ENCODE assay signal across 11 cellular contexts in genomic region chr15:43268111-43269105, GRCh38. TPM values are rescaled to one million over a fixed set of nuclear protein-coding genes. Genes with fewer than 3 reads are reported as not detected.
A peak's percentile ranks its signal among the peaks of the same experiment; 100 is the strongest.
DNase-seq lines count a peak whose midpoint lies in the region; ATAC-seq, FAIRE-seq and TF ChIP-seq lines count a peak whose summit lies in the region.
"Had no signal": no experiment of that assay in that cellular context is flagged by ENCODE, and none has a peak within 500 bp of the region (broad histone marks: within the 10 kb centered on the region; RNA-seq: fewer than 3 reads in every experiment).

No MANE protein-coding gene starts in this region.

- BruUV-seq in K562 (replicated peaks; lab: Mats Ljungman, UMichigan) = no TSS peak

- H3K36me3 ChIP-seq in K562 (ENCODE audit: control insufficient read depth, insufficient read depth, low read length) = no peaks in the 10 kb centered on the region
- no peaks in the 10 kb centered on the region for H3K36me3 ChIP-seq in neutrophil
- no peaks in the 10 kb centered on the region for H3K36me3 ChIP-seq in CD4-positive, alpha-beta memory T cell (ENCODE audit: insufficient read depth, low read length)
- H3K36me3 ChIP-seq: ascending aorta had no signal

- H3K27me3 Mint-ChIP-seq in CD4-positive, alpha-beta memory T cell = peaks cover 12 to 20% of the 10 kb centered on the region in 2 donors
- H3K27me3 Mint-ChIP-seq: memory B cell had no signal

- peak; percentile 73 to 89 for TF ChIP-seq RAD21 in K562 (CRISPR knock-in tag; conservative IDR thresholded peaks at IDR 0.05 in 1 of 2, IDR thresholded peaks at IDR 0.05 in 1 of 2)

- DNase-seq in activated CD4-positive, alpha-beta T cell treated with anti-CD3 and anti-CD28 coated beads for 1 hour = peak; percentile 4
- DNase-seq in activated CD4-positive, alpha-beta T cell treated with anti-CD3 and anti-CD28 coated beads, Interleukin-2, amount 50 U/mL, for 1 hour = no peak
- DNase-seq in KBM-7 = peak; percentile 69
- peak in 2 of 4 experiments; percentile 49 to 64 for DNase-seq in K562 (ENCODE audit: extremely low read depth in 1 of 4, low spot score in 3 of 4)
- no peak for DNase-seq in CD4-positive, alpha-beta memory T cell

- H3K4me1 ChIP-seq in K562 (replicated peaks in 1 of 2; ENCODE audit: control insufficient read depth in 2 of 2, insufficient read depth in 2 of 2, low read length in 2 of 2) (peaks cover 0 to 7% of the 10 kb centered on the region in 2 experiments; a peak in 1 of 5 replicates), neutrophil (ENCODE audit: control insufficient read depth in 1 of 2, insufficient read depth in 1 of 2, low read depth in 1 of 2, low read length in 1 of 2) (peaks cover 57 to 69% of the 10 kb centered on the region in 2 experiments)
- H3K4me1 ChIP-seq in CD4-positive, alpha-beta memory T cell (ENCODE audit: insufficient read depth, low read length) = peaks cover 7% of the 10 kb centered on the region
- H3K4me1 ChIP-seq: ascending aorta, SJCRH30 had no signal

- H3K4me3 Mint-ChIP-seq in CD4-positive, alpha-beta memory T cell = no peak overlapping the region
- H3K4me3 Mint-ChIP-seq: memory B cell had no signal

- peaks cover 3 to 16% (median 7%) of the 10 kb centered on the region in 4 donors for H3K4me1 Mint-ChIP-seq in CD4-positive, alpha-beta memory T cell

- peak overlapping the region in 1 of 7 donors; percentile 6 for H3K27ac Mint-ChIP-seq in CD4-positive, alpha-beta memory T cell
- H3K27ac Mint-ChIP-seq: memory B cell had no signal

- TF ChIP-seq POLR2A in K562 (conservative IDR thresholded peaks at IDR 0.05) = no peak

- H3K79me2 ChIP-seq in K562 (ENCODE audit: control insufficient read depth, insufficient read depth, low read length) = no peaks in the 10 kb centered on the region

- peak; percentile 83 for FAIRE-seq in K562 (lab: Jason Lieb, UNC)

- peak overlapping the region in 1 of 2 experiments; percentile 14; a peak in 1 of 4 replicates for H3K9ac ChIP-seq in K562 (ENCODE audit: insufficient read depth in 1 of 2, low read depth in 2 of 2, low read length in 2 of 2)

- peaks cover 13 to 32% of the 10 kb centered on the region in 2 experiments; a peak in 4 of 5 replicates for H3K27me3 ChIP-seq in K562 (ENCODE audit: control insufficient read depth in 2 of 2, insufficient read depth in 2 of 2, low read length in 2 of 2)
- no peaks in the 10 kb centered on the region for H3K27me3 ChIP-seq in neutrophil
- H3K27me3 ChIP-seq in CD4-positive, alpha-beta memory T cell (ENCODE audit: insufficient read depth, low read length) = no peaks in the 10 kb centered on the region
- H3K27me3 ChIP-seq: ascending aorta, SJCRH30 had no signal

- no peak overlapping the region for H3K4me3 ChIP-seq in K562
- H3K4me3 ChIP-seq in neutrophil (ENCODE audit: low read depth in 1 of 2, low read length in 1 of 2) = peak overlapping the region in 1 of 2 experiments; percentile 13
- H3K4me3 ChIP-seq in CD4-positive, alpha-beta memory T cell (ENCODE audit: low read length in 2 of 2) = no peak overlapping the region
- H3K4me3 ChIP-seq: ascending aorta, SJCRH30 had no signal

- no peak for TF ChIP-seq EP300 in K562 (IDR thresholded peaks at IDR 0.05; ENCODE audit: low read length)

- H3K9me1 ChIP-seq in K562 (ENCODE audit: control insufficient read depth, insufficient read depth, low read length) = no peaks in the 10 kb centered on the region

- intact Hi-C loops in K562 (cut with micrococcal nuclease) = loop anchor here (1.0 to 2.0 kb wide), 2 partner anchors 43 to 60 kb away; no protein-coding TSS in a partner anchor
- intact Hi-C loops in CD4-positive, alpha-beta memory T cell (cut with micrococcal nuclease) = no loop called here

- in situ Hi-C loops in KBM-7 (cut with MboI; ENCODE audit: low pct_unique_long_range_greater_than_20kb, low sequenced_read_pairs) = no loop called here
- in situ Hi-C loops in K562 (cut with MboI) = no loop called here

- H3K36me3 Mint-ChIP-seq in CD4-positive, alpha-beta memory T cell = no peaks in the 10 kb centered on the region

- CTCF ChIA-PET in K562 (lab: Yijun Ruan, JAX; ENCODE audit: low intra/inter-chr PET ratio) = interaction anchor here (0.8 to 2.2 kb wide), 4 partner anchors 43 to 564 kb away, joined by 3 to 10 read pairs (median 4); no protein-coding TSS in a partner anchor
- CTCF ChIA-PET in CD4-positive, alpha-beta memory T cell (lab: Charles Lee; ENCODE audit: partially characterized antibody) = interaction anchor here (1.9 to 3.3 kb wide), 2 partner anchors 18 to 43 kb away, joined by 7 to 17 read pairs; no protein-coding TSS in a partner anchor

- no peaks in the 10 kb centered on the region for H4K20me1 ChIP-seq in K562 (replicated peaks; ENCODE audit: control insufficient read depth, insufficient read depth, low read length)

- H3K9me3 ChIP-seq in K562 (replicated peaks; ENCODE audit: control insufficient read depth, insufficient read depth, low read depth, low read length) = no peaks in the 10 kb centered on the region
- H3K9me3 ChIP-seq in neutrophil = no peaks in the 10 kb centered on the region
- no peaks in the 10 kb centered on the region for H3K9me3 ChIP-seq in CD4-positive, alpha-beta memory T cell (ENCODE audit: control insufficient read depth in 1 of 2, low read length in 2 of 2)
- H3K9me3 ChIP-seq: ascending aorta had no signal

- POLR2A ChIA-PET in K562 (lab: Yijun Ruan, JAX) = interaction anchor here (0.6 to 1.1 kb wide), 5 partner anchors 8 to 56 kb away, joined by 3 to 4 read pairs (median 3); no protein-coding TSS in a partner anchor
- POLR2A ChIA-PET in CD4-positive, alpha-beta memory T cell (lab: Charles Lee; ENCODE audit: partially characterized antibody) = no interaction called here

- TF ChIP-seq CTCF in K562 (IDR thresholded peaks at IDR 0.05 in 2 of 3, conservative IDR thresholded peaks at IDR 0.05 in 1 of 3; ENCODE audit: insufficient read depth in 2 of 3, low read depth in 1 of 3, low read length in 3 of 3) (peak; percentile 71 to 78 (median 75)), neutrophil (IDR thresholded peaks at IDR 0.05) (no peak)

- 11% methylated on average over 11 of the region's 11 CpGs for WGBS in K562 (ENCODE audit: insufficient coverage, low coverage, missing lambda C conversion rate)

- no peak overlapping the region for H3K4me2 ChIP-seq in K562 (ENCODE audit: insufficient read depth, low read length)

- peaks cover 0 to 6% (median 3%) of the 10 kb centered on the region in 8 donors for H3K9me3 Mint-ChIP-seq in CD4-positive, alpha-beta memory T cell

- H2AFZ ChIP-seq in K562 (ENCODE audit: low read depth, low read length) = no peak overlapping the region

- ATAC-seq in K562 (peak; percentile 93), GM21619 (IDR thresholded peaks at IDR 0.05; ENCODE audit: unreplicated experiment) (no peak), HG03565 (IDR thresholded peaks at IDR 0.05; ENCODE audit: unreplicated experiment) (no peak)

- no peak overlapping the region for H3K27ac ChIP-seq in K562 (ENCODE audit: extremely low read depth, low read depth, low read length)
- H3K27ac ChIP-seq in neutrophil = peak overlapping the region; percentile 95
- H3K27ac ChIP-seq in CD4-positive, alpha-beta memory T cell (ENCODE audit: low read depth, low read length) = no peak overlapping the region
- H3K27ac ChIP-seq: ascending aorta, SJCRH30 had no signal

RNA-seq across cellular contexts. Expression of gene TGM5, which starts 1.7 kb away (rescaled TPM):
- total RNA-seq in K562 (2011; cell fraction: chromatin; rRNA removed; ENCODE audit: low replicate concordance) = 0.12 TPM in 1 of 2 replicates, not detected in the other
- total RNA-seq in K562 (2011; cell fraction: nucleolus; rRNA removed) = not detected in 2 replicates
- total RNA-seq in K562 (2011; cell fraction: nucleoplasm; rRNA removed) = not detected in 2 replicates
- total RNA-seq in K562 (2014; rRNA removed) = not detected in 2 replicates
- total RNA-seq in K562 (2014; rRNA removed; fragmentation: Illumina TruSeq; extraction: Trizol) = not detected in 2 replicates
- total RNA-seq in K562 (2015; rRNA removed; fragmentation: Illumina TruSeq; extraction: Trizol) = 0.07 and 0.15 TPM in 2 replicates
- not detected in 2 replicates for total RNA-seq in K562 (2021)
- polyA plus RNA-seq in K562 (2011; rRNA removed) = 0.07 TPM in 1 of 2 replicates, not detected in the other
- polyA plus RNA-seq in K562 (2011; cell fraction: cytosol; rRNA removed) = 0.12 and 0.15 TPM in 2 replicates
- polyA plus RNA-seq in K562 (2011; cell fraction: nucleus; rRNA removed) = 0.06 and 0.07 TPM in 2 replicates
- polyA plus RNA-seq in K562 (2012) = 0.03 TPM in 1 of 2 replicates, not detected in the other
- polyA plus RNA-seq in K562 (2014; fragmentation: Illumina TruSeq; extraction: Trizol) = not detected in 2 replicates
- under 1 TPM; 0.03 to 0.10 TPM for polyA plus RNA-seq in K562 (2014; fragmentation: Nextera tagmentation; extraction: Ambion mirVana)
- not detected in 2 replicates for polyA plus RNA-seq in K562 (2014; rRNA removed)
- not detected in 2 replicates for polyA minus RNA-seq in K562 (2011; rRNA and poly(A)+ RNA removed)
- polyA minus RNA-seq in K562 (2011; cell fraction: cytosol; rRNA and poly(A)+ RNA removed) = not detected in 2 replicates
- 0.22 TPM in 1 of 2 replicates, not detected in the other for polyA minus RNA-seq in K562 (2011; cell fraction: nucleus; rRNA and poly(A)+ RNA removed)
- not detected for total RNA-seq in CD4-positive, alpha-beta memory T cell
- polyA plus RNA-seq in CD4-positive, alpha-beta memory T cell = not detected
- total RNA-seq: ascending aorta, SJCRH30 had no signal

RNA-seq across cellular contexts. Expression of gene TGM7, which starts 33.6 kb away (rescaled TPM):
- total RNA-seq in K562 (2011; cell fraction: chromatin; rRNA removed; ENCODE audit: low replicate concordance) = not detected in 2 replicates
- not detected in 2 replicates for total RNA-seq in K562 (2011; cell fraction: nucleolus; rRNA removed)
- not detected in 2 replicates for total RNA-seq in K562 (2011; cell fraction: nucleoplasm; rRNA removed)
- not detected in 2 replicates for total RNA-seq in K562 (2014; rRNA removed)
- total RNA-seq in K562 (2014; rRNA removed; fragmentation: Illumina TruSeq; extraction: Trizol) = not detected in 2 replicates
- not detected in 2 replicates for total RNA-seq in K562 (2015; rRNA removed; fragmentation: Illumina TruSeq; extraction: Trizol)
- total RNA-seq in K562 (2021) = not detected in 2 replicates
- polyA plus RNA-seq in K562 (2011; rRNA removed) = not detected in 2 replicates
- polyA plus RNA-seq in K562 (2011; cell fraction: cytosol; rRNA removed) = not detected in 2 replicates
- polyA plus RNA-seq in K562 (2011; cell fraction: nucleus; rRNA removed) = not detected in 2 replicates
- polyA plus RNA-seq in K562 (2012) = not detected in 2 replicates
- not detected in 2 replicates for polyA plus RNA-seq in K562 (2014; fragmentation: Illumina TruSeq; extraction: Trizol)
- polyA plus RNA-seq in K562 (2014; fragmentation: Nextera tagmentation; extraction: Ambion mirVana) = not detected
- not detected in 2 replicates for polyA plus RNA-seq in K562 (2014; rRNA removed)
- polyA minus RNA-seq in K562 (2011; rRNA and poly(A)+ RNA removed) = not detected in 2 replicates
- polyA minus RNA-seq in K562 (2011; cell fraction: cytosol; rRNA and poly(A)+ RNA removed) = not detected in 2 replicates
- not detected in 2 replicates for polyA minus RNA-seq in K562 (2011; cell fraction: nucleus; rRNA and poly(A)+ RNA removed)
- not detected for total RNA-seq in CD4-positive, alpha-beta memory T cell
- polyA plus RNA-seq in CD4-positive, alpha-beta memory T cell = not detected
- total RNA-seq: ascending aorta, SJCRH30 had no signal

RNA-seq across cellular contexts. Expression of gene EPB42, which starts 47.6 kb away (rescaled TPM):
- 0.51 and 1.6 TPM in 2 replicates for total RNA-seq in K562 (2011; cell fraction: chromatin; rRNA removed; ENCODE audit: low replicate concordance)
- 1.5 and 1.7 TPM in 2 replicates for total RNA-seq in K562 (2011; cell fraction: nucleolus; rRNA removed)
- 1.2 and 2.3 TPM in 2 replicates for total RNA-seq in K562 (2011; cell fraction: nucleoplasm; rRNA removed)
- 1.5 and 2.1 TPM in 2 replicates for total RNA-seq in K562 (2014; rRNA removed)
- 1.4 and 1.5 TPM in 2 replicates for total RNA-seq in K562 (2014; rRNA removed; fragmentation: Illumina TruSeq; extraction: Trizol)
- 0.51 and 0.79 TPM in 2 replicates for total RNA-seq in K562 (2015; rRNA removed; fragmentation: Illumina TruSeq; extraction: Trizol)
- total RNA-seq in K562 (2021) = 1.3 and 1.7 TPM in 2 replicates
- 0.59 and 0.89 TPM in 2 replicates for polyA plus RNA-seq in K562 (2011; rRNA removed)
- polyA plus RNA-seq in K562 (2011; cell fraction: cytosol; rRNA removed) = 0.89 and 0.96 TPM in 2 replicates
- 0.66 and 0.70 TPM in 2 replicates for polyA plus RNA-seq in K562 (2011; cell fraction: nucleus; rRNA removed)
- 0.91 and 1.2 TPM in 2 replicates for polyA plus RNA-seq in K562 (2012)
- polyA plus RNA-seq in K562 (2014; fragmentation: Illumina TruSeq; extraction: Trizol) = 1.5 and 2.3 TPM in 2 replicates
- polyA plus RNA-seq in K562 (2014; fragmentation: Nextera tagmentation; extraction: Ambion mirVana) = under 1 TPM; 0.38 to 0.57 TPM
- polyA plus RNA-seq in K562 (2014; rRNA removed) = 1.3 and 1.6 TPM in 2 replicates
- polyA minus RNA-seq in K562 (2011; rRNA and poly(A)+ RNA removed) = 1.5 and 1.6 TPM in 2 replicates
- 0.67 and 1.9 TPM in 2 replicates for polyA minus RNA-seq in K562 (2011; cell fraction: cytosol; rRNA and poly(A)+ RNA removed)
- 0.27 and 0.67 TPM in 2 replicates for polyA minus RNA-seq in K562 (2011; cell fraction: nucleus; rRNA and poly(A)+ RNA removed)
- not detected for total RNA-seq in CD4-positive, alpha-beta memory T cell
- not detected for polyA plus RNA-seq in CD4-positive, alpha-beta memory T cell
- total RNA-seq: ascending aorta, SJCRH30 had no signal

Comparison
In these comparisons a context has a peak if more than half of its experiments do, and no peak if none do; other contexts are left out.
1. DNase-seq: peak in activated CD4-positive, alpha-beta T cell treated with anti-CD3 and anti-CD28 coated beads for 1 hour (single experiment) and KBM-7 (single experiment); none in activated CD4-positive, alpha-beta T cell treated with anti-CD3 and anti-CD28 coated beads, Interleukin-2, amount 50 U/mL, for 1 hour (single experiment) and CD4-positive, alpha-beta memory T cell (0 of 5).